In the genomic region with DNA sequence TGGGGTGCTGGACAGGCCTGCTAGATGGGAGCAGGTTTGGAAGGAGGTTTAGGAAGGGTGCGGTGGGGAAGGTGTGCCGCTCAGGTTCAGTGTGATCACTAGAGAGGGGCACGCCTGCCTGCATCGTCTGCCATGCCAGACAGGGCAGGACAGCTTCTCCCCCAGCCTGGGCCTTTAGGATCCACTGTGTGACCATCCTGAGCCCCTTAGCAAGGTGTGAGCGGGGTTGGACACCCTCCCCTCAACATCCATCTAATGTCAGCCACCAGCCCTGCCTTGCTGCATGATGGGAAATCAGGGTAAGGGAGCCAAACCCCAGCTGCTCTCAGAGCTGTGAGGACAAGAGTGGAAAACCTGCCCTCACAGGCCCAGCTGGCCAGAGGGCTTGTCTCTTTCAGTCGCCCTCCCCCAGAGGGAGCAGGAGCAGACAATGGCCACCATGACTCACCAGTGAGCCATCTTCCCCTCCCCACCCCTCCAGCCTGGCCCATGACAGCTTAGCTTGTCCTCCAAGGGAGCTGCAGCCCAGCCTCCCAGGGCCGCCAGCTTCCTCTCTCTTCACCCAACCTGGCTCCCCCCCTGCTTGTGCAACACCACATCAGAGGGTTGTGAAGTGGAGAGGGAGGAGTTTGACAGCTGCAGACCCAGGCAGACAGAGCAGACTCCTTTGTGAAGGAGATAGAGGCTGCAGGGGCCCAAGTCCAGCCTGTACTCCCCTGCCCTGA, we compare ENCODE assay signal across 8 cellular contexts. TPM values are rescaled to one million over a fixed set of nuclear protein-coding genes. Genes with fewer than 3 reads are reported as not detected.
DNase-seq lines count a peak whose midpoint lies in the region; ATAC-seq and TF ChIP-seq lines count a peak whose summit lies in the region.

No MANE protein-coding gene starts in this region.

- H3K4me1 ChIP-seq in heart right ventricle: peaks cover 5 to 62% (median 22%) of the 10 kb centered on the region in 9 donors
- H3K4me1 ChIP-seq in prostate gland (replicated peaks): no peaks in the 10 kb centered on the region
- H3K4me1 ChIP-seq in upper lobe of left lung: peaks cover 38 to 54% (median 49%) of the 10 kb centered on the region in 4 donors

- H3K36me3 ChIP-seq in heart right ventricle: no peaks in the 10 kb centered on the region
- no peaks in the 10 kb centered on the region for H3K36me3 ChIP-seq in prostate gland
- H3K36me3 ChIP-seq in upper lobe of left lung: no peaks in the 10 kb centered on the region

- no peak overlapping the region for H3K4me3 ChIP-seq in heart right ventricle
- no peak overlapping the region for H3K4me3 ChIP-seq in prostate gland
- H3K4me3 ChIP-seq in upper lobe of left lung: no peak overlapping the region

- intact Hi-C loops in heart right ventricle (cut with DNase I) (no loop called here), prostate gland (cut with DNase I) (no loop called here)

- no peak for TF ChIP-seq POLR2A in prostate gland (IDR thresholded peaks at IDR 0.05)
- peak in 1 of 4 donors; percentile 35 for TF ChIP-seq POLR2A in upper lobe of left lung (IDR thresholded peaks at IDR 0.05)

- TF ChIP-seq EP300 in upper lobe of left lung (IDR thresholded peaks at IDR 0.05): peak in 1 of 4 donors; percentile 46

- H3K27me3 ChIP-seq in heart right ventricle: no peaks in the 10 kb centered on the region
- no peaks in the 10 kb centered on the region for H3K27me3 ChIP-seq in prostate gland (replicated peaks; ENCODE audit: insufficient read depth)
- no peaks in the 10 kb centered on the region for H3K27me3 ChIP-seq in upper lobe of left lung

- TF ChIP-seq CTCF in heart right ventricle (IDR thresholded peaks at IDR 0.05): no peak
- peak in 1 of 4 experiments; percentile 20 for TF ChIP-seq CTCF in prostate gland (IDR thresholded peaks at IDR 0.05)
- TF ChIP-seq CTCF in upper lobe of left lung (IDR thresholded peaks at IDR 0.05): peak in 1 of 6 experiments; percentile 17

- 84 to 86% methylated on average over 7 of the region's 7 CpGs for WGBS in heart right ventricle, 2 donors
- 52% methylated on average over 7 of the region's 7 CpGs for WGBS in prostate gland
- WGBS in upper lobe of left lung, 2 donors: 63 to 76% methylated on average over 4 to 6 of the region's 7 CpGs

- no peaks in the 10 kb centered on the region for H3K9me3 ChIP-seq in heart right ventricle
- H3K9me3 ChIP-seq in prostate gland: no peaks in the 10 kb centered on the region
- no peaks in the 10 kb centered on the region for H3K9me3 ChIP-seq in upper lobe of left lung

- H3K27ac ChIP-seq in heart right ventricle (peak overlapping the region in 7 of 10 donors; percentile 9 to 87 (median 32)), prostate gland (peak overlapping the region in 1 of 2 donors; percentile 33), upper lobe of left lung (peak overlapping the region; percentile 60 to 76 (median 75))

- peak; percentile 71 to 96 (median 91) for ATAC-seq in heart right ventricle
- peak; percentile 91 to 95 for ATAC-seq in upper lobe of left lung (ENCODE audit: low FRiP score in 2 of 2)
- ATAC-seq in HG03045 (IDR thresholded peaks at IDR 0.05; ENCODE audit: unreplicated experiment): no peak

- DNase-seq in DMS79 treated with DMSO at 0.1 percent for 48 hours (lab: John Stamatoyannopoulos, UW) (peak; percentile 80), NAMALWA (ENCODE audit: low spot score) (peak; percentile 91), SW480 (ENCODE audit: low spot score) (peak; percentile 98), amniotic epithelial cell (ENCODE audit: low read depth) (peak; percentile 98), heart right ventricle (peak; percentile 75 to 79), prostate gland (ENCODE audit: low spot score) (peak; percentile 84), upper lobe of left lung (peak in 1 of 2 donors; percentile 97)

RNA-seq across cellular contexts. Expression of a gene that starts 37.0 kb away (rescaled TPM):
- 1 to 10 TPM in 2 of 10 donors, under 1 TPM in 8; 0.25 to 3.1 (median 0.56) TPM for total RNA-seq in heart right ventricle
- under 1 TPM; 0.29 to 0.45 TPM for polyA plus RNA-seq in heart right ventricle
- 10 to 100 TPM in 1 of 2 donors, 1 to 10 TPM in 1; 3.7 to 20.0 TPM for total RNA-seq in prostate gland
- total RNA-seq in upper lobe of left lung: 10 to 100 TPM in 3 of 6 donors, 1 to 10 TPM in 3; 8.5 to 14.7 (median 10.3) TPM

RNA-seq across cellular contexts. Expression of a gene that starts 56.8 kb away (rescaled TPM):
- 1 to 10 TPM in 9 of 10 donors, under 1 TPM in 1; 0.62 to 2.6 (median 1.8) TPM for total RNA-seq in heart right ventricle
- polyA plus RNA-seq in heart right ventricle: 1 to 10 TPM; 1.1 to 1.8 TPM
- 10 to 100 TPM in 1 of 2 donors, 1 to 10 TPM in 1; 1.5 to 10.6 TPM for total RNA-seq in prostate gland
- 1 to 10 TPM; 1.3 to 7.2 (median 3.8) TPM for total RNA-seq in upper lobe of left lung
